Comparison of ENCODE assay signal across 15 cellular contexts in genomic region chr17:82126479-82127314, GRCh38. TPM values are rescaled to one million over a fixed set of nuclear protein-coding genes. Genes with fewer than 3 reads are reported as not detected.
DNase-seq lines count a peak whose midpoint lies in the region; ATAC-seq and FAIRE-seq lines count a peak whose summit lies in the region.
"Had no signal": no experiment of that assay in that cellular context is flagged by ENCODE, and none has a peak within 500 bp of the region (broad histone marks: within the 10 kb centered on the region; RNA-seq: fewer than 3 reads in every experiment).

No MANE protein-coding gene starts in this region.

- H3K4me3 Mint-ChIP-seq in immature natural killer cell = peak overlapping the region in 1 of 5 donors; percentile 33
- H3K4me3 Mint-ChIP-seq: H9, type B pancreatic cell had no signal

- no peak for FAIRE-seq in GM19239 (lab: Jason Lieb, UNC)
- FAIRE-seq: GM12892, islet of Langerhans had no signal

- H3K27ac Mint-ChIP-seq in immature natural killer cell = peak overlapping the region in 3 of 6 donors; percentile 5 to 78 (median 50)
- H3K27ac Mint-ChIP-seq: H9, type B pancreatic cell had no signal

- no peak for ATAC-seq in GM21528 (IDR thresholded peaks at IDR 0.05; ENCODE audit: low FRiP score, unreplicated experiment)

- H3K4me1 Mint-ChIP-seq in immature natural killer cell = peaks cover 5 to 9% of the 10 kb centered on the region in 2 donors

- H3K36me3 Mint-ChIP-seq in immature natural killer cell = peaks cover 4 to 15% (median 14%) of the 10 kb centered on the region in 3 donors

- DNase-seq in T follicular helper cell (ENCODE audit: low read depth) = peak; percentile 92
- DNase-seq in activated T-cell treated with anti-CD3 and anti-CD28 coated beads for 4 hours = peak; percentile 49
- peak; percentile 31 to 56 (median 48) for DNase-seq in immature natural killer cell
- DNase-seq in stimulated activated CD8-positive, alpha-beta memory T cell treated with anti-CD3 and anti-CD28 coated beads, Interleukin-4, amount 100 ng/mL, for 4 hours (ENCODE audit: low read depth in 2 of 2, low spot score in 1 of 2) = peak; percentile 31 to 50
- DNase-seq in GM19239 (ENCODE audit: insufficient read length, low spot score) = no peak
- no peak for DNase-seq in NCI-H82 (lab: John Stamatoyannopoulos, UW)
- DNase-seq in AG08395 (ENCODE audit: low spot score) = no peak
- DNase-seq: COR-L47, H9, NCI-H1436 treated with DMSO at 0.1 percent for 48 hours, ovary had no signal

- H3K9me3 Mint-ChIP-seq in immature natural killer cell = no peaks in the 10 kb centered on the region
- H3K9me3 Mint-ChIP-seq: H9, type B pancreatic cell had no signal

- H3K27me3 Mint-ChIP-seq in immature natural killer cell (ENCODE audit: low read depth in 3 of 3) = no peaks in the 10 kb centered on the region
- H3K27me3 Mint-ChIP-seq: type B pancreatic cell had no signal

RNA-seq across cellular contexts. Expression of gene FASN, which starts 28.7 kb away (rescaled TPM):
- 1 to 10 TPM in 1 of 3 donors, under 1 TPM in 2; 0.10 to 2.7 (median 0.23) TPM for polyA plus RNA-seq in immature natural killer cell

Comparison
In these comparisons a context has a peak if more than half of its experiments do, and no peak if none do; other contexts are left out.
1. DNase-seq: peak in T follicular helper cell (single experiment), activated T-cell treated with anti-CD3 and anti-CD28 coated beads for 4 hours (single experiment), immature natural killer cell (3 of 3) and stimulated activated CD8-positive, alpha-beta memory T cell treated with anti-CD3 and anti-CD28 coated beads, Interleukin-4, amount 100 ng/mL, for 4 hours (2 of 2); none in GM19239 (single experiment), NCI-H82 (single experiment) and AG08395 (single experiment).